16 cellular contexts compared by ENCODE assay signal in the genomic region with DNA sequence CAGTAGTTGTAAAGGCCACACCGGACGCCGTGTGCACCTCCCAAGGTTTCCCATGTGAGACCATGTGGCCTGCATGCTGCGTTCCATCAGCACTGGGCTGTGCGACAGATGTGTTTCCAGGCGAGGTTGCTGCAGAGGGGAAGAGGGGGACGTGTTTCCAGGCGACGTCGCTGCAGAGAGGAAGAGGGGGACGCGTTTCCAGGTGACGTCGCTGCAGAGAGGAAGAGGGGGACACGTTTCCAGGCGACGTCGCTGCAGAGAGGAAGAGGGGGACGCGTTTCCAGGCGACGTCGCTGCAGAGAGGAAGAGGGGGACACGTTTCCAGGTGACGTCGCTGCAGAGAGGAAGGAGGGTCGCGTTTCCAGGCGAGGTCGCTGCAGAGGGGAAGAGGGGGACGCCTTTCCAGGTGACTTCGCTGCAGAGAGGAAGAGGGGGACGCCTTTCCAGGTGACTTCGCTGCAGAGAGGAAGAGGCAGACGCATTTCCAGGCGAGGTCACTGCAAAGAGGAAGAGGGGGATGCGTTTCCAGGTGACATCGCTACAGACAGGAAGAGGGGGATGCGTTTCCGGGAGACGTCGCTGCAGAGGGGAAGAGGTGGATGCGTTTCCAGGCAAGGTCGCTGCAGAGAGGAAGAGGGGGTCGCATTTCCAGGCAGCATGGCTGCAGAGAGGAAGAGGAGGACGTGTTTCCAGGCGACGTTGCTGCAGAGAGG. TPM values are rescaled to one million over a fixed set of nuclear protein-coding genes. Genes with fewer than 3 reads are reported as not detected.
DNase-seq lines count a peak whose midpoint lies in the region; ATAC-seq, FAIRE-seq and TF ChIP-seq lines count a peak whose summit lies in the region.
"Had no signal": no experiment of that assay in that cellular context is flagged by ENCODE, and none has a peak within 500 bp of the region (broad histone marks: within the 10 kb centered on the region; RNA-seq: fewer than 3 reads in every experiment).

No MANE protein-coding gene starts in this region.

- peak overlapping the region; percentile 9 to 49 for H3K27ac Mint-ChIP-seq in stimulated activated naive CD8-positive, alpha-beta T cell treated with anti-CD3 and anti-CD28 coated beads, Interleukin-15, amount 100 ng/mL, for 72 hours

- no peak overlapping the region for H3K27ac ChIP-seq in HepG2 (ENCODE audit: extremely low read length, insufficient read depth, low read length)
- no peak overlapping the region for H3K27ac ChIP-seq in right lobe of liver
- H3K27ac ChIP-seq: left lung had no signal

- no peak for FAIRE-seq in HepG2 (lab: Jason Lieb, UNC)

- BruUV-seq in HepG2 (replicated peaks; lab: Mats Ljungman, UMichigan), result no TSS peak

- POLR2A ChIA-PET in HepG2 (lab: Yijun Ruan, JAX), result no interaction called here

- H3K4me3 Mint-ChIP-seq in stimulated activated naive CD8-positive, alpha-beta T cell treated with anti-CD3 and anti-CD28 coated beads, Interleukin-15, amount 100 ng/mL, for 72 hours, result no peak overlapping the region

- CTCF ChIA-PET in HepG2 (lab: Yijun Ruan, JAX; ENCODE audit: low intra/inter-chr PET ratio, low total read pairs), result no interaction called here

- H3K27me3 ChIP-seq in HepG2 (ENCODE audit: control insufficient read depth in 1 of 2, insufficient read depth in 2 of 2, low read length in 2 of 2) (peaks cover 22 to 74% of the 10 kb centered on the region in 2 experiments; a peak in 4 of 5 replicates), right lobe of liver (no peaks in the 10 kb centered on the region)
- H3K27me3 ChIP-seq: gastrocnemius medialis, left lung had no signal

- H3K79me2 ChIP-seq in HepG2 (ENCODE audit: insufficient read depth, low read length), result no peaks in the 10 kb centered on the region

- H3K9me3 ChIP-seq in HepG2 (ENCODE audit: low read length), result no peaks in the 10 kb centered on the region
- no peaks in the 10 kb centered on the region for H3K9me3 ChIP-seq in right lobe of liver
- H3K9me3 ChIP-seq: gastrocnemius medialis, left lung had no signal

- H3K9ac ChIP-seq in HepG2 (ENCODE audit: insufficient read depth, low read depth, low read length), result no peak overlapping the region

- intact Hi-C loops in HepG2 (cut with micrococcal nuclease; ENCODE audit: unreplicated experiment), result no loop called here
- intact Hi-C loops in right lobe of liver (cut with DNase I), result no loop called here

- 39% methylated on average over 48 of the region's 48 CpGs for WGBS in HepG2 (ENCODE audit: low lambda C conversion rate)
- WGBS in right lobe of liver (ENCODE audit: insufficient coverage, low coverage, low lambda C conversion rate, missing lambda C conversion rate), result 83% methylated on average over 26 of the region's 48 CpGs

- H3K9me3 Mint-ChIP-seq in stimulated activated naive CD8-positive, alpha-beta T cell treated with anti-CD3 and anti-CD28 coated beads, Interleukin-15, amount 100 ng/mL, for 72 hours, result no peaks in the 10 kb centered on the region

- in situ Hi-C loops in HepG2 (cut with HindIII; ENCODE audit: extremely low pct_ligation_motif_present, low pct_unique_long_range_greater_than_20kb), result no loop called here

- no peak overlapping the region for H2AFZ ChIP-seq in HepG2 (ENCODE audit: low read length)

- no peak overlapping the region for H3K4me2 ChIP-seq in HepG2 (ENCODE audit: low read depth, low read length)

- 0 out of 2 replicates have a peak, but pooled peaks cover 2% of the 10 kb centered on the region for H4K20me1 ChIP-seq in HepG2 (ENCODE audit: insufficient read depth, low read length)

- TF ChIP-seq CTCF in HepG2 (CRISPR knock-in tag; IDR thresholded peaks at IDR 0.05) (no peak), right lobe of liver (IDR thresholded peaks at IDR 0.05) (no peak)

- ATAC-seq in HepG2 (no peak), right lobe of liver (no peak)
- no peak for ATAC-seq in stimulated activated naive CD8-positive, alpha-beta T cell treated with anti-CD3 and anti-CD28 coated beads, Interleukin-15, amount 100 ng/mL, for 72 hours
- ATAC-seq: gastrocnemius medialis, left lung had no signal

- no peak for TF ChIP-seq POLR2A in HepG2 (IDR thresholded peaks at IDR 0.05; ENCODE audit: insufficient read depth in 1 of 2, low read depth in 2 of 2, low read length in 2 of 2)
- no peak for TF ChIP-seq POLR2A in right lobe of liver (IDR thresholded peaks at IDR 0.05)

- no peaks in the 10 kb centered on the region for H3K36me3 ChIP-seq in HepG2 (replicated peaks in 1 of 2; ENCODE audit: control insufficient read depth in 1 of 2, insufficient read depth in 2 of 2, low read length in 2 of 2)
- no peaks in the 10 kb centered on the region for H3K36me3 ChIP-seq in right lobe of liver

- no peak for TF ChIP-seq EP300 in HepG2 (IDR thresholded peaks at IDR 0.05; ENCODE audit: low read depth in 2 of 2, low read length in 2 of 2)
- no peak for TF ChIP-seq EP300 in HepG2 (CRISPR knock-in tag; IDR thresholded peaks at IDR 0.05; ENCODE audit: borderline replicate concordance)

- peaks cover 51% of the 10 kb centered on the region for H3K4me1 Mint-ChIP-seq in stimulated activated naive CD8-positive, alpha-beta T cell treated with anti-CD3 and anti-CD28 coated beads, Interleukin-15, amount 100 ng/mL, for 72 hours

- H3K4me1 ChIP-seq in HepG2 (ENCODE audit: insufficient read depth, low read length) (no peaks in the 10 kb centered on the region), right lobe of liver (no peaks in the 10 kb centered on the region)

- H3K4me3 ChIP-seq in HepG2 (replicated peaks in 1 of 3; ENCODE audit: insufficient read depth in 1 of 3, low read depth in 2 of 3, low read length in 3 of 3) (no peak overlapping the region), right lobe of liver (no peak overlapping the region)
- H3K4me3 ChIP-seq: gastrocnemius medialis, left lung had no signal

- no peak for TF ChIP-seq RAD21 in HepG2 (CRISPR knock-in tag; IDR thresholded peaks at IDR 0.05)

- DNase-seq in HepG2 (ENCODE audit: low spot score) (no peak), right lobe of liver (no peak), NCI-H69 (lab: John Stamatoyannopoulos, UW) (peak; percentile 81), cerebellar cortex (ENCODE audit: low spot score) (peak; percentile 44), HCEC 1CT (no peak), NCI-H146 (lab: John Stamatoyannopoulos, UW) (no peak)
- DNase-seq in stimulated activated naive CD8-positive, alpha-beta T cell treated with anti-CD3 and anti-CD28 coated beads, Interleukin-15, amount 100 ng/mL, for 72 hours, result no peak
- no peak for DNase-seq in activated T-cell treated with anti-CD3 and anti-CD28 coated beads, Interleukin-2, amount 50 U/mL, for 1 hour
- DNase-seq: activated effector memory CD4-positive, alpha-beta T cell treated with anti-CD3 and anti-CD28 coated beads, Interleukin-2, amount 50 U/mL, for 16 hours; DMS153; gastrocnemius medialis; Kasumi-1; NCI-H1417; NK-92 treated with Interleukin-12 subunit alpha and Interleukin-12 subunit beta, amount 100 ng/mL, for 24 hours; stimulated activated CD4-positive, alpha-beta T cell treated with anti-CD3 and anti-CD28 coated beads, Interleukin-2, amount 100 ng/mL, for 48 hours had no signal

- H3K27me3 Mint-ChIP-seq in stimulated activated naive CD8-positive, alpha-beta T cell treated with anti-CD3 and anti-CD28 coated beads, Interleukin-15, amount 100 ng/mL, for 72 hours, result no peaks in the 10 kb centered on the region

TF ChIP-seq in HepG2, 621 proteins besides CTCF, POLR2A, EP300 and RAD21:
- TF ChIP-seq TEAD2 (CRISPR knock-in tag; IDR thresholded peaks at IDR 0.05) (no peak), GABPA (IDR thresholded peaks at IDR 0.05; ENCODE audit: low read depth, low read length) (peak; percentile 41), GABPA (CRISPR knock-in tag; IDR thresholded peaks at IDR 0.05; ENCODE audit: low read depth) (no peak)

RNA-seq across cellular contexts. Expression of a gene that starts 24.5 kb away (rescaled TPM):
- total RNA-seq in HepG2 (2016; rRNA removed; fragmentation: Illumina TruSeq; extraction: Trizol) (not detected in 2 replicates), right lobe of liver (1 to 10 TPM in 5 of 6 experiments, under 1 TPM in 1; 1.00 to 4.3 (median 2.9) TPM)
- total RNA-seq in HepG2 (2016; cell fraction: cytosol; rRNA removed; fragmentation: Illumina TruSeq; extraction: Trizol; ENCODE audit: low read depth), result not detected in 2 replicates
- not detected in 2 replicates for total RNA-seq in HepG2 (2016; cell fraction: insoluble cytoplasmic fraction; rRNA removed; fragmentation: Illumina TruSeq; extraction: Trizol)
- not detected in 2 replicates for total RNA-seq in HepG2 (2016; cell fraction: membrane; rRNA removed; fragmentation: Illumina TruSeq; extraction: Trizol)
- not detected in 2 replicates for total RNA-seq in HepG2 (2016; cell fraction: nucleus; rRNA removed; fragmentation: Illumina TruSeq; extraction: Trizol)
- polyA plus RNA-seq in HepG2 (2011; rRNA removed), result 0.04 TPM in 1 of 2 replicates, not detected in the other
- 0.03 TPM in 1 of 2 replicates, not detected in the other for polyA plus RNA-seq in HepG2 (2011; cell fraction: cytosol; rRNA removed)
- 0.12 and 0.23 TPM in 2 replicates for polyA plus RNA-seq in HepG2 (2011; cell fraction: nucleus; rRNA removed)
- polyA plus RNA-seq in HepG2 (2012), result 0.04 and 0.05 TPM in 2 replicates
- not detected in 2 replicates for polyA plus RNA-seq in HepG2 (2016; cell fraction: cytosol; fragmentation: Illumina TruSeq; extraction: Trizol; ENCODE audit: low read depth)
- not detected in 2 replicates for polyA plus RNA-seq in HepG2 (2016; cell fraction: insoluble cytoplasmic fraction; fragmentation: Illumina TruSeq; extraction: Trizol; ENCODE audit: low read depth)
- polyA plus RNA-seq in HepG2 (2016; cell fraction: membrane; fragmentation: Illumina TruSeq; extraction: Trizol; ENCODE audit: low read depth), result not detected in 2 replicates
- not detected in 2 replicates for polyA plus RNA-seq in HepG2 (2016; cell fraction: nucleus; fragmentation: Illumina TruSeq; extraction: Trizol; ENCODE audit: insufficient read depth, low read depth)
- 0.42 TPM in 1 of 2 replicates, not detected in the other for polyA minus RNA-seq in HepG2 (2011; rRNA and poly(A)+ RNA removed; ENCODE audit: low replicate concordance)
- polyA minus RNA-seq in HepG2 (2011; cell fraction: cytosol; rRNA and poly(A)+ RNA removed), result not detected in 2 replicates
- polyA minus RNA-seq in HepG2 (2011; cell fraction: nucleus; rRNA and poly(A)+ RNA removed), result not detected in 2 replicates

Comparison
In these comparisons a context has a peak if more than half of its experiments do, and no peak if none do; other contexts are left out.
1. DNase-seq: peak in NCI-H69 (single experiment) and cerebellar cortex (single experiment); none in HepG2 (single experiment), right lobe of liver (0 of 3), stimulated activated naive CD8-positive, alpha-beta T cell treated with anti-CD3 and anti-CD28 coated beads, Interleukin-15, amount 100 ng/mL, for 72 hours (0 of 2), HCEC 1CT (single experiment), activated T-cell treated with anti-CD3 and anti-CD28 coated beads, Interleukin-2, amount 50 U/mL, for 1 hour (single experiment) and NCI-H146 (single experiment).